In the genomic region with DNA sequence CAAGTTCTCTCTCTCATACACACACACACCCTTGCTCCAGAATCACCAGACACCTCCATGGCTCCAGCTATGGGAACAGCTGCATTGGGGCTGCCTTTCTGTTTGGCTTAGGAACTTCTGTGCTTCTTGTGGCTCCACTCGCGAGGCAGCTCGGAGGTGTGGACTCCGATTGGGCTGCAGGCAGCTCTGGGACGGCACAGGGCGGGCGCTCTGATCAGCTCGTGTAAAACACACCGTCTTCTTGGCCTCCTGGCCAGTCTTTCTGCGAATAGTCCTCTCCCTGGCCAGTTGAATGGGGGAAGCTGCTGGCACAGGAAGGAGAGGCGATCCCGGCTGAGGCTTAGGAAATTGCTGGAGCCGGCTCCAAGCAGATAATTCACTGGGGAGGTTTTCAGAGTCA, we compare ENCODE assay signal across 1 cellular context.
TF ChIP-seq lines count a peak whose summit lies in the region.

No MANE protein-coding gene starts in this region.

TF ChIP-seq in K562, 482 proteins besides CTCF, POLR2A, EP300 and RAD21:
- no peak for TF ChIP-seq MAFF (IDR thresholded peaks at IDR 0.05; ENCODE audit: low read length)
- no peak for TF ChIP-seq CBX1 (IDR thresholded peaks at IDR 0.05; ENCODE audit: low read depth)
- no peak for TF ChIP-seq ETV6 (IDR thresholded peaks at IDR 0.05; ENCODE audit: borderline replicate concordance in 1 of 2, low read depth in 2 of 2, low read length in 1 of 2)
- no peak for TF ChIP-seq ETV6 (CRISPR knock-in tag; IDR thresholded peaks at IDR 0.05; ENCODE audit: borderline replicate concordance)
- TF ChIP-seq NRF1 (conservative IDR thresholded peaks at IDR 0.05 in 1 of 2, IDR thresholded peaks at IDR 0.05 in 1 of 2) = no peak
- no peak for TF ChIP-seq ZNF324 (CRISPR knock-in tag; IDR thresholded peaks at IDR 0.05)
- TF ChIP-seq, protein P1, sequence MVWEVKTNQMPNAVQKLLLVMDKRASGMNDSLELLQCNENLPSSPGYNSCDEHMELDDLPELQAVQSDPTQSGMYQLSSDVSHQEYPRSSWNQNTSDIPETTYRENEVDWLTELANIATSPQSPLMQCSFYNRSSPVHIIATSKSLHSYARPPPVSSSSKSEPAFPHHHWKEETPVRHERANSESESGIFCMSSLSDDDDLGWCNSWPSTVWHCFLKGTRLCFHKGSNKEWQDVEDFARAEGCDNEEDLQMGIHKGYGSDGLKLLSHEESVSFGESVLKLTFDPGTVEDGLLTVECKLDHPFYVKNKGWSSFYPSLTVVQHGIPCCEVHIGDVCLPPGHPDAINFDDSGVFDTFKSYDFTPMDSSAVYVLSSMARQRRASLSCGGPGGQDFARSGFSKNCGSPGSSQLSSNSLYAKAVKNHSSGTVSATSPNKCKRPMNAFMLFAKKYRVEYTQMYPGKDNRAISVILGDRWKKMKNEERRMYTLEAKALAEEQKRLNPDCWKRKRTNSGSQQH (CRISPR knock-in tag; IDR thresholded peaks at IDR 0.05) = no peak
- TF ChIP-seq CC2D1A (IDR thresholded peaks at IDR 0.05) = no peak
- TF ChIP-seq SIRT6 (IDR thresholded peaks at IDR 0.05; ENCODE audit: low read depth, low read length) = no peak
- TF ChIP-seq CBFB (CRISPR knock-in tag; IDR thresholded peaks at IDR 0.05) = no peak
- TF ChIP-seq, protein P2, sequence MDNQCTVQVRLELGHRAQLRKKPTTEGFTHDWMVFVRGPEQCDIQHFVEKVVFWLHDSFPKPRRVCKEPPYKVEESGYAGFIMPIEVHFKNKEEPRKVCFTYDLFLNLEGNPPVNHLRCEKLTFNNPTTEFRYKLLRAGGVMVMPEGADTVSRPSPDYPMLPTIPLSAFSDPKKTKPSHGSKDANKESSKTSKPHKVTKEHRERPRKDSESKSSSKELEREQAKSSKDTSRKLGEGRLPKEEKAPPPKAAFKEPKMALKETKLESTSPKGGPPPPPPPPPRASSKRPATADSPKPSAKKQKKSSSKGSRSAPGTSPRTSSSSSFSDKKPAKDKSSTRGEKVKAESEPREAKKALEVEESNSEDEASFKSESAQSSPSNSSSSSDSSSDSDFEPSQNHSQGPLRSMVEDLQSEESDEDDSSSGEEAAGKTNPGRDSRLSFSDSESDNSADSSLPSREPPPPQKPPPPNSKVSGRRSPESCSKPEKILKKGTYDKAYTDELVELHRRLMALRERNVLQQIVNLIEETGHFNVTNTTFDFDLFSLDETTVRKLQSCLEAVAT (IDR thresholded peaks at IDR 0.05) = no peak
- TF ChIP-seq IRF2 (CRISPR knock-in tag; IDR thresholded peaks at IDR 0.05) = no peak
- TF ChIP-seq ZSCAN32 (CRISPR knock-in tag; IDR thresholded peaks at IDR 0.05) = no peak
- TF ChIP-seq NR0B1 (IDR thresholded peaks at IDR 0.05; ENCODE audit: partially characterized antibody) = no peak
- no peak for TF ChIP-seq FOXK2 (conservative IDR thresholded peaks at IDR 0.05 in 1 of 2, IDR thresholded peaks at IDR 0.05 in 1 of 2; ENCODE audit: low read depth in 2 of 2)
- no peak for TF ChIP-seq IFI16 (CRISPR knock-in tag; IDR thresholded peaks at IDR 0.05)
- TF ChIP-seq, protein P3, sequence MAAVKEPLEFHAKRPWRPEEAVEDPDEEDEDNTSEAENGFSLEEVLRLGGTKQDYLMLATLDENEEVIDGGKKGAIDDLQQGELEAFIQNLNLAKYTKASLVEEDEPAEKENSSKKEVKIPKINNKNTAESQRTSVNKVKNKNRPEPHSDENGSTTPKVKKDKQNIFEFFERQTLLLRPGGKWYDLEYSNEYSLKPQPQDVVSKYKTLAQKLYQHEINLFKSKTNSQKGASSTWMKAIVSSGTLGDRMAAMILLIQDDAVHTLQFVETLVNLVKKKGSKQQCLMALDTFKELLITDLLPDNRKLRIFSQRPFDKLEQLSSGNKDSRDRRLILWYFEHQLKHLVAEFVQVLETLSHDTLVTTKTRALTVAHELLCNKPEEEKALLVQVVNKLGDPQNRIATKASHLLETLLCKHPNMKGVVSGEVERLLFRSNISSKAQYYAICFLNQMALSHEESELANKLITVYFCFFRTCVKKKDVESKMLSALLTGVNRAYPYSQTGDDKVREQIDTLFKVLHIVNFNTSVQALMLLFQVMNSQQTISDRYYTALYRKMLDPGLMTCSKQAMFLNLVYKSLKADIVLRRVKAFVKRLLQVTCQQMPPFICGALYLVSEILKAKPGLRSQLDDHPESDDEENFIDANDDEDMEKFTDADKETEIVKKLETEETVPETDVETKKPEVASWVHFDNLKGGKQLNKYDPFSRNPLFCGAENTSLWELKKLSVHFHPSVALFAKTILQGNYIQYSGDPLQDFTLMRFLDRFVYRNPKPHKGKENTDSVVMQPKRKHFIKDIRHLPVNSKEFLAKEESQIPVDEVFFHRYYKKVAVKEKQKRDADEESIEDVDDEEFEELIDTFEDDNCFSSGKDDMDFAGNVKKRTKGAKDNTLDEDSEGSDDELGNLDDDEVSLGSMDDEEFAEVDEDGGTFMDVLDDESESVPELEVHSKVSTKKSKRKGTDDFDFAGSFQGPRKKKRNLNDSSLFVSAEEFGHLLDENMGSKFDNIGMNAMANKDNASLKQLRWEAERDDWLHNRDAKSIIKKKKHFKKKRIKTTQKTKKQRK (IDR thresholded peaks at IDR 0.05; ENCODE audit: borderline replicate concordance, low read depth, low read length) = no peak
- no peak for TF ChIP-seq ZNF274 (IDR thresholded peaks at IDR 0.05; ENCODE audit: borderline replicate concordance, low read depth, low read length)
TF ChIP-seq in K562: peak in this region for 0.
